Comparison of ENCODE assay signal across 1 cellular context in genomic region chr1:75472089-75472970, GRCh38.
TF ChIP-seq lines count a peak whose summit lies in the region.

No MANE protein-coding gene starts in this region.

TF ChIP-seq in K562, 482 proteins besides CTCF, POLR2A, EP300 and RAD21 (continued from another document and continues in another):
- no peak for TF ChIP-seq HINFP (tag; conservative IDR thresholded peaks at IDR 0.05; ENCODE audit: low read depth)
- TF ChIP-seq ZFP30 (CRISPR knock-in tag; IDR thresholded peaks at IDR 0.05; ENCODE audit: borderline replicate concordance), result no peak
- peak in 1 of 2 experiments; percentile 67; a peak in 1 of 4 replicates for TF ChIP-seq RCOR1 (IDR thresholded peaks at IDR 0.05; ENCODE audit: borderline replicate concordance in 1 of 2, low read depth in 2 of 2, low read length in 2 of 2)
- no peak for TF ChIP-seq ZNF174 (CRISPR knock-in tag; IDR thresholded peaks at IDR 0.05)
- TF ChIP-seq FOXJ3 (CRISPR knock-in tag; IDR thresholded peaks at IDR 0.05), result no peak
- no peak for TF ChIP-seq RHOXF2B (CRISPR knock-in tag; conservative IDR thresholded peaks at IDR 0.05)
- peak; percentile 63 for TF ChIP-seq CEBPB (tag; IDR thresholded peaks at IDR 0.05)
- TF ChIP-seq DMBX1 (CRISPR knock-in tag; IDR thresholded peaks at IDR 0.05; ENCODE audit: borderline replicate concordance), result no peak
- TF ChIP-seq, protein P1, sequence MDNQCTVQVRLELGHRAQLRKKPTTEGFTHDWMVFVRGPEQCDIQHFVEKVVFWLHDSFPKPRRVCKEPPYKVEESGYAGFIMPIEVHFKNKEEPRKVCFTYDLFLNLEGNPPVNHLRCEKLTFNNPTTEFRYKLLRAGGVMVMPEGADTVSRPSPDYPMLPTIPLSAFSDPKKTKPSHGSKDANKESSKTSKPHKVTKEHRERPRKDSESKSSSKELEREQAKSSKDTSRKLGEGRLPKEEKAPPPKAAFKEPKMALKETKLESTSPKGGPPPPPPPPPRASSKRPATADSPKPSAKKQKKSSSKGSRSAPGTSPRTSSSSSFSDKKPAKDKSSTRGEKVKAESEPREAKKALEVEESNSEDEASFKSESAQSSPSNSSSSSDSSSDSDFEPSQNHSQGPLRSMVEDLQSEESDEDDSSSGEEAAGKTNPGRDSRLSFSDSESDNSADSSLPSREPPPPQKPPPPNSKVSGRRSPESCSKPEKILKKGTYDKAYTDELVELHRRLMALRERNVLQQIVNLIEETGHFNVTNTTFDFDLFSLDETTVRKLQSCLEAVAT (IDR thresholded peaks at IDR 0.05), result no peak
- peak; percentile 81 for TF ChIP-seq POLR2AphosphoS5 (IDR thresholded peaks at IDR 0.05; ENCODE audit: control insufficient read depth, insufficient read depth, low read depth, low read length)
- peak; percentile 94 for TF ChIP-seq DPF2 (IDR thresholded peaks at IDR 0.05)
- peak; percentile 94 for TF ChIP-seq CBFA2T3 (IDR thresholded peaks at IDR 0.05)
- TF ChIP-seq JUND (IDR thresholded peaks at IDR 0.05; ENCODE audit: borderline replicate concordance, low read depth, low read length), result peak; percentile 55; the same call in 1 of the 2 replicates
- TF ChIP-seq JUND (tag; IDR thresholded peaks at IDR 0.05; ENCODE audit: borderline replicate concordance, low read depth, low read length), result peak; percentile 10; the same call in 1 of the 3 replicates
- TF ChIP-seq CBX3 (IDR thresholded peaks at IDR 0.05; ENCODE audit: borderline replicate concordance in 1 of 2, low read length in 2 of 2), result 0 out of 3 replicates have a peak, but pooled peaks of 1 of the 2 experiments have one; percentile 17
- TF ChIP-seq NCOR1 (IDR thresholded peaks at IDR 0.05), result peak; percentile 90
- TF ChIP-seq BRD9 (IDR thresholded peaks at IDR 0.05; ENCODE audit: low read depth, partially characterized antibody), result peak; percentile 19
- TF ChIP-seq, protein P2, sequence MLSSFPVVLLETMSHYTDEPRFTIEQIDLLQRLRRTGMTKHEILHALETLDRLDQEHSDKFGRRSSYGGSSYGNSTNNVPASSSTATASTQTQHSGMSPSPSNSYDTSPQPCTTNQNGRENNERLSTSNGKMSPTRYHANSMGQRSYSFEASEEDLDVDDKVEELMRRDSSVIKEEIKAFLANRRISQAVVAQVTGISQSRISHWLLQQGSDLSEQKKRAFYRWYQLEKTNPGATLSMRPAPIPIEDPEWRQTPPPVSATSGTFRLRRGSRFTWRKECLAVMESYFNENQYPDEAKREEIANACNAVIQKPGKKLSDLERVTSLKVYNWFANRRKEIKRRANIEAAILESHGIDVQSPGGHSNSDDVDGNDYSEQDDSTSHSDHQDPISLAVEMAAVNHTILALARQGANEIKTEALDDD (IDR thresholded peaks at IDR 0.05), result peak; percentile 61; the same call in 1 of the 2 replicates
- no peak for TF ChIP-seq ZFX (CRISPR knock-in tag; IDR thresholded peaks at IDR 0.05)
- no peak for TF ChIP-seq MIER1 (IDR thresholded peaks at IDR 0.05; ENCODE audit: low read depth)
- TF ChIP-seq CHAMP1 (IDR thresholded peaks at IDR 0.05), result peak; percentile 48; the same call in 1 of the 2 replicates
- no peak; the same call in 1 of the 2 replicates for TF ChIP-seq CC2D1A (IDR thresholded peaks at IDR 0.05)
- peak; percentile 48 for TF ChIP-seq NFE2 (IDR thresholded peaks at IDR 0.05; ENCODE audit: low read depth)
- TF ChIP-seq RBM34 (IDR thresholded peaks at IDR 0.05; ENCODE audit: borderline replicate concordance, insufficient read depth, low read length), result no peak
- TF ChIP-seq ZNF134 (CRISPR knock-in tag; conservative IDR thresholded peaks at IDR 0.05), result no peak
- TF ChIP-seq SMARCC2 (IDR thresholded peaks at IDR 0.05; ENCODE audit: low read depth), result peak; percentile 92
- no peak for TF ChIP-seq ZNF589 (CRISPR knock-in tag; IDR thresholded peaks at IDR 0.05; ENCODE audit: low read depth)
- TF ChIP-seq NFIC (IDR thresholded peaks at IDR 0.05), result peak; percentile 56; the same call in 1 of the 2 replicates
- peak; percentile 35 for TF ChIP-seq CCNT2 (IDR thresholded peaks at IDR 0.05; ENCODE audit: borderline replicate concordance, extremely low read depth, insufficient read length, low read depth, low read length)
- TF ChIP-seq, protein P3, sequence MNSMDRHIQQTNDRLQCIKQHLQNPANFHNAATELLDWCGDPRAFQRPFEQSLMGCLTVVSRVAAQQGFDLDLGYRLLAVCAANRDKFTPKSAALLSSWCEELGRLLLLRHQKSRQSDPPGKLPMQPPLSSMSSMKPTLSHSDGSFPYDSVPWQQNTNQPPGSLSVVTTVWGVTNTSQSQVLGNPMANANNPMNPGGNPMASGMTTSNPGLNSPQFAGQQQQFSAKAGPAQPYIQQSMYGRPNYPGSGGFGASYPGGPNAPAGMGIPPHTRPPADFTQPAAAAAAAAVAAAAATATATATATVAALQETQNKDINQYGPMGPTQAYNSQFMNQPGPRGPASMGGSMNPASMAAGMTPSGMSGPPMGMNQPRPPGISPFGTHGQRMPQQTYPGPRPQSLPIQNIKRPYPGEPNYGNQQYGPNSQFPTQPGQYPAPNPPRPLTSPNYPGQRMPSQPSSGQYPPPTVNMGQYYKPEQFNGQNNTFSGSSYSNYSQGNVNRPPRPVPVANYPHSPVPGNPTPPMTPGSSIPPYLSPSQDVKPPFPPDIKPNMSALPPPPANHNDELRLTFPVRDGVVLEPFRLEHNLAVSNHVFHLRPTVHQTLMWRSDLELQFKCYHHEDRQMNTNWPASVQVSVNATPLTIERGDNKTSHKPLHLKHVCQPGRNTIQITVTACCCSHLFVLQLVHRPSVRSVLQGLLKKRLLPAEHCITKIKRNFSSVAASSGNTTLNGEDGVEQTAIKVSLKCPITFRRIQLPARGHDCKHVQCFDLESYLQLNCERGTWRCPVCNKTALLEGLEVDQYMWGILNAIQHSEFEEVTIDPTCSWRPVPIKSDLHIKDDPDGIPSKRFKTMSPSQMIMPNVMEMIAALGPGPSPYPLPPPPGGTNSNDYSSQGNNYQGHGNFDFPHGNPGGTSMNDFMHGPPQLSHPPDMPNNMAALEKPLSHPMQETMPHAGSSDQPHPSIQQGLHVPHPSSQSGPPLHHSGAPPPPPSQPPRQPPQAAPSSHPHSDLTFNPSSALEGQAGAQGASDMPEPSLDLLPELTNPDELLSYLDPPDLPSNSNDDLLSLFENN (IDR thresholded peaks at IDR 0.05; ENCODE audit: low read depth in 2 of 2, low read length in 2 of 2), result peak in 1 of 2 experiments; percentile 86; a peak in 2 of 4 replicates
- TF ChIP-seq ADNP (tag; IDR thresholded peaks at IDR 0.05), result peak; percentile 48; the same call in 1 of the 2 replicates
- TF ChIP-seq, protein P4, sequence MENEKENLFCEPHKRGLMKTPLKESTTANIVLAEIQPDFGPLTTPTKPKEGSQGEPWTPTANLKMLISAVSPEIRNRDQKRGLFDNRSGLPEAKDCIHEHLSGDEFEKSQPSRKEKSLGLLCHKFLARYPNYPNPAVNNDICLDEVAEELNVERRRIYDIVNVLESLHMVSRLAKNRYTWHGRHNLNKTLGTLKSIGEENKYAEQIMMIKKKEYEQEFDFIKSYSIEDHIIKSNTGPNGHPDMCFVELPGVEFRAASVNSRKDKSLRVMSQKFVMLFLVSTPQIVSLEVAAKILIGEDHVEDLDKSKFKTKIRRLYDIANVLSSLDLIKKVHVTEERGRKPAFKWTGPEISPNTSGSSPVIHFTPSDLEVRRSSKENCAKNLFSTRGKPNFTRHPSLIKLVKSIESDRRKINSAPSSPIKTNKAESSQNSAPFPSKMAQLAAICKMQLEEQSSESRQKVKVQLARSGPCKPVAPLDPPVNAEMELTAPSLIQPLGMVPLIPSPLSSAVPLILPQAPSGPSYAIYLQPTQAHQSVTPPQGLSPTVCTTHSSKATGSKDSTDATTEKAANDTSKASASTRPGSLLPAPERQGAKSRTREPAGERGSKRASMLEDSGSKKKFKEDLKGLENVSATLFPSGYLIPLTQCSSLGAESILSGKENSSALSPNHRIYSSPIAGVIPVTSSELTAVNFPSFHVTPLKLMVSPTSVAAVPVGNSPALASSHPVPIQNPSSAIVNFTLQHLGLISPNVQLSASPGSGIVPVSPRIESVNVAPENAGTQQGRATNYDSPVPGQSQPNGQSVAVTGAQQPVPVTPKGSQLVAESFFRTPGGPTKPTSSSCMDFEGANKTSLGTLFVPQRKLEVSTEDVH (IDR thresholded peaks at IDR 0.05; ENCODE audit: low read depth, partially characterized antibody), result no peak
- TF ChIP-seq PML (IDR thresholded peaks at IDR 0.05; ENCODE audit: low read length), result peak; percentile 92
- TF ChIP-seq ZNF766 (CRISPR knock-in tag; conservative IDR thresholded peaks at IDR 0.05), result peak; percentile 44; the same call in 1 of the 2 replicates
- peak; percentile 93 for TF ChIP-seq SMARCA4 (IDR thresholded peaks at IDR 0.05)
- no peak for TF ChIP-seq HOMEZ (CRISPR knock-in tag; IDR thresholded peaks at IDR 0.05)
- TF ChIP-seq, protein P5, sequence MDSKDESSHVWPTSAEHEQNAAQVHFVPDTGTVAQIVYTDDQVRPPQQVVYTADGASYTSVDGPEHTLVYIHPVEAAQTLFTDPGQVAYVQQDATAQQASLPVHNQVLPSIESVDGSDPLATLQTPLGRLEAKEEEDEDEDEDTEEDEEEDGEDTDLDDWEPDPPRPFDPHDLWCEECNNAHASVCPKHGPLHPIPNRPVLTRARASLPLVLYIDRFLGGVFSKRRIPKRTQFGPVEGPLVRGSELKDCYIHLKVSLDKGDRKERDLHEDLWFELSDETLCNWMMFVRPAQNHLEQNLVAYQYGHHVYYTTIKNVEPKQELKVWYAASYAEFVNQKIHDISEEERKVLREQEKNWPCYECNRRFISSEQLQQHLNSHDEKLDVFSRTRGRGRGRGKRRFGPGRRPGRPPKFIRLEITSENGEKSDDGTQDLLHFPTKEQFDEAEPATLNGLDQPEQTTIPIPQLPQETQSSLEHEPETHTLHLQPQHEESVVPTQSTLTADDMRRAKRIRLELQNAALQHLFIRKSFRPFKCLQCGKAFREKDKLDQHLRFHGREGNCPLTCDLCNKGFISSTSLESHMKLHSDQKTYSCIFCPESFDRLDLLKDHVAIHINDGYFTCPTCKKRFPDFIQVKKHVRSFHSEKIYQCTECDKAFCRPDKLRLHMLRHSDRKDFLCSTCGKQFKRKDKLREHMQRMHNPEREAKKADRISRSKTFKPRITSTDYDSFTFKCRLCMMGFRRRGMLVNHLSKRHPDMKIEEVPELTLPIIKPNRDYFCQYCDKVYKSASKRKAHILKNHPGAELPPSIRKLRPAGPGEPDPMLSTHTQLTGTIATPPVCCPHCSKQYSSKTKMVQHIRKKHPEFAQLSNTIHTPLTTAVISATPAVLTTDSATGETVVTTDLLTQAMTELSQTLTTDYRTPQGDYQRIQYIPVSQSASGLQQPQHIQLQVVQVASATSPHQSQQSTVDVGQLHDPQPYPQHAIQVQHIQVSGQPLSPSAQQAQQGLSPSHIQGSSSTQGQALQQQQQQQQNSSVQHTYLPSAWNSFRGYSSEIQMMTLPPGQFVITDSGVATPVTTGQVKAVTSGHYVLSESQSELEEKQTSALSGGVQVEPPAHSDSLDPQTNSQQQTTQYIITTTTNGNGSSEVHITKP (IDR thresholded peaks at IDR 0.05; ENCODE audit: partially characterized antibody), result no peak
- TF ChIP-seq HEY1 (CRISPR knock-in tag; IDR thresholded peaks at IDR 0.05; ENCODE audit: borderline replicate concordance), result no peak
- TF ChIP-seq MEIS2 (IDR thresholded peaks at IDR 0.05; ENCODE audit: partially characterized antibody), result no peak
- peak in 1 of 2 experiments; percentile 45; a peak in 1 of 4 replicates for TF ChIP-seq TBL1XR1 (IDR thresholded peaks at IDR 0.05; ENCODE audit: low read length in 2 of 2)
- peak; percentile 56 to 65 for TF ChIP-seq NRF1 (conservative IDR thresholded peaks at IDR 0.05 in 1 of 2, IDR thresholded peaks at IDR 0.05 in 1 of 2)
- TF ChIP-seq, protein P6, sequence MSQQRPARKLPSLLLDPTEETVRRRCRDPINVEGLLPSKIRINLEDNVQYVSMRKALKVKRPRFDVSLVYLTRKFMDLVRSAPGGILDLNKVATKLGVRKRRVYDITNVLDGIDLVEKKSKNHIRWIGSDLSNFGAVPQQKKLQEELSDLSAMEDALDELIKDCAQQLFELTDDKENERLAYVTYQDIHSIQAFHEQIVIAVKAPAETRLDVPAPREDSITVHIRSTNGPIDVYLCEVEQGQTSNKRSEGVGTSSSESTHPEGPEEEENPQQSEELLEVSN (IDR thresholded peaks at IDR 0.05; ENCODE audit: borderline replicate concordance in 1 of 2, extremely low read depth in 1 of 2, insufficient read depth in 1 of 2, insufficient read length in 1 of 2, low read depth in 1 of 2, low read length in 1 of 2, poor library complexity in 1 of 2, severe bottlenecking in 1 of 2), result no peak
- peak; percentile 96 for TF ChIP-seq TEAD4 (IDR thresholded peaks at IDR 0.05; ENCODE audit: low read length)
- no peak for TF ChIP-seq TEAD4 (CRISPR knock-in tag; IDR thresholded peaks at IDR 0.05; ENCODE audit: borderline replicate concordance)
- TF ChIP-seq STAT5A (IDR thresholded peaks at IDR 0.05; ENCODE audit: borderline replicate concordance, low read length), result peak; percentile 83
